ENCODE assay signal across 8 cellular contexts in genomic region chr6:24431045-24431451, GRCh38. TPM values are rescaled to one million over a fixed set of nuclear protein-coding genes. Genes with fewer than 3 reads are reported as not detected.
DNase-seq lines count a peak whose midpoint lies in the region; ATAC-seq and TF ChIP-seq lines count a peak whose summit lies in the region.

No MANE protein-coding gene starts in this region.

- DNase-seq in D341Med (ENCODE audit: low spot score) (peak; percentile 61), NCI-H2227 treated with DMSO at 0.1 percent for 48 hours (lab: John Stamatoyannopoulos, UW) (peak; percentile 17), ascending aorta (ENCODE audit: low spot score in 2 of 2) (no peak), inferior parietal cortex (ENCODE audit: extremely low spot score) (peak; percentile 49), type B pancreatic cell (ENCODE audit: extremely low spot score, unreplicated experiment) (no peak)

- H3K9me3 ChIP-seq in ascending aorta = no peaks in the 10 kb centered on the region

- H3K9me3 Mint-ChIP-seq in type B pancreatic cell = no peaks in the 10 kb centered on the region

- intact Hi-C loops in ascending aorta (cut with DNase I) = loop anchor here (1.0 to 5.0 kb wide), 3 partner anchors 66 to 264 kb away; no protein-coding TSS in a partner anchor

- peak; percentile 61 for ATAC-seq in GM21825 (IDR thresholded peaks at IDR 0.05; ENCODE audit: unreplicated experiment)
- ATAC-seq in HG02763 (IDR thresholded peaks at IDR 0.05; ENCODE audit: unreplicated experiment) = no peak
- ATAC-seq in GM18858 (IDR thresholded peaks at IDR 0.05; ENCODE audit: unreplicated experiment) = no peak

- H3K36me3 Mint-ChIP-seq in type B pancreatic cell = peaks cover 8% of the 10 kb centered on the region

- no peak overlapping the region for H3K4me3 ChIP-seq in ascending aorta

- no peak overlapping the region for H3K27ac ChIP-seq in ascending aorta

- H3K4me3 Mint-ChIP-seq in type B pancreatic cell = no peak overlapping the region

- H3K27me3 ChIP-seq in ascending aorta = no peaks in the 10 kb centered on the region

- H3K4me1 ChIP-seq in ascending aorta = no peaks in the 10 kb centered on the region

- no peak overlapping the region for H3K27ac Mint-ChIP-seq in type B pancreatic cell

- TF ChIP-seq CTCF in ascending aorta (IDR thresholded peaks at IDR 0.05) (peak; percentile 58 to 70 (median 69)), type B pancreatic cell (conservative IDR thresholded peaks at IDR 0.05) (peak; percentile 81)

- H3K4me1 Mint-ChIP-seq in type B pancreatic cell (ENCODE audit: unreplicated experiment) = peaks cover 15% of the 10 kb centered on the region

- H3K36me3 ChIP-seq in ascending aorta = peaks cover 0 to 13% of the 10 kb centered on the region in 2 donors

- H3K27me3 Mint-ChIP-seq in type B pancreatic cell = no peaks in the 10 kb centered on the region

RNA-seq across cellular contexts. Expression of gene MRS2, which starts 28.3 kb away (rescaled TPM):
- 3.2 TPM for total RNA-seq in ascending aorta
- 32.1 and 43.2 TPM in 2 replicates for total RNA-seq in type B pancreatic cell (ENCODE audit: low replicate concordance)

RNA-seq across cellular contexts. Expression of gene GPLD1, which starts 58.3 kb away (rescaled TPM):
- total RNA-seq in ascending aorta (3.5 TPM), type B pancreatic cell (ENCODE audit: low replicate concordance) (1.2 and 3.8 TPM in 2 replicates)

Comparison
In these comparisons a context has a peak if more than half of its experiments do, and no peak if none do; other contexts are left out.
1. DNase-seq: peak in D341Med (single experiment), NCI-H2227 treated with DMSO at 0.1 percent for 48 hours (single experiment) and inferior parietal cortex (single experiment); none in ascending aorta (0 of 2) and type B pancreatic cell (single experiment).